ENCODE assay signal across 8 cellular contexts in genomic region chr19:47273313-47274070, GRCh38. TPM values are rescaled to one million over a fixed set of nuclear protein-coding genes. Genes with fewer than 3 reads are reported as not detected.
DNase-seq lines count a peak whose midpoint lies in the region; ATAC-seq and TF ChIP-seq lines count a peak whose summit lies in the region.

No MANE protein-coding gene starts in this region.

- H3K4me3 ChIP-seq in GM12864 (ENCODE audit: low read depth, low read length) (peak overlapping the region; percentile 70), psoas muscle (peak overlapping the region; percentile 62), urinary bladder (ENCODE audit: low read depth, low read length) (peak overlapping the region; percentile 68)

- peak; percentile 45 for ATAC-seq in HG02623 (IDR thresholded peaks at IDR 0.05; ENCODE audit: unreplicated experiment)
- peak; percentile 77 for ATAC-seq in left ventricle myocardium superior
- peak; percentile 46 to 68 (median 54) for ATAC-seq in psoas muscle

- WGBS in psoas muscle, 3 donors: 11 to 22% (median 19%) methylated on average over 38 to 54 of the region's 54 CpGs
- WGBS in urinary bladder: under 1% methylated on average over 54 of the region's 54 CpGs

- H3K36me3 ChIP-seq in psoas muscle (ENCODE audit: insufficient read depth in 1 of 2, low read depth in 1 of 2) (peaks cover 12 to 42% of the 10 kb centered on the region in 2 donors), urinary bladder (ENCODE audit: insufficient read depth) (no peaks in the 10 kb centered on the region)

- no peak for TF ChIP-seq CTCF in GM12864 (IDR thresholded peaks at IDR 0.05; ENCODE audit: low read depth, low read length, missing control alignments)
- TF ChIP-seq CTCF in psoas muscle (IDR thresholded peaks at IDR 0.05): no peak

- H3K9me3 ChIP-seq in psoas muscle: no peaks in the 10 kb centered on the region

- peak overlapping the region; percentile 85 for H3K27ac ChIP-seq in psoas muscle
- H3K27ac ChIP-seq in urinary bladder (ENCODE audit: low read depth): peak overlapping the region; percentile 98

- intact Hi-C loops in left ventricle myocardium superior (cut with micrococcal nuclease): no loop called here
- intact Hi-C loops in psoas muscle (cut with DNase I): loop anchor here in 1 of 2 donors (1.0 kb wide), 1 partner anchor 16 kb away; no protein-coding TSS in a partner anchor

- DNase-seq in GM12864 (ENCODE audit: low read depth): peak; percentile 75
- DNase-seq in NCI-H128 (lab: John Stamatoyannopoulos, UW; ENCODE audit: unreplicated experiment): peak; percentile 60
- peak; percentile 78 to 93 (median 86) for DNase-seq in T-helper 1 cell
- peak; percentile 82 for DNase-seq in amniotic stem cell (lab: John Stamatoyannopoulos, UW)
- DNase-seq in left ventricle myocardium superior: peak; percentile 94
- peak; percentile 92 to 95 for DNase-seq in psoas muscle

- peaks cover 8% of the 10 kb centered on the region for H3K4me1 ChIP-seq in psoas muscle
- peaks cover 2% of the 10 kb centered on the region for H3K4me1 ChIP-seq in urinary bladder (ENCODE audit: insufficient read depth)

- H3K27me3 ChIP-seq in psoas muscle (ENCODE audit: insufficient read depth in 3 of 3, low read length in 2 of 3): no peaks in the 10 kb centered on the region

RNA-seq across cellular contexts. Expression of gene INAFM1, which starts 1.2 kb away (rescaled TPM):
- total RNA-seq in left ventricle myocardium superior: 12.7 TPM
- 10 to 100 TPM; 13.6 to 18.9 (median 15.8) TPM for total RNA-seq in psoas muscle
- 10 to 100 TPM in 1 of 3 donors, 1 to 10 TPM in 2; 3.6 to 21.2 (median 9.9) TPM for polyA plus RNA-seq in psoas muscle
- 2.8 TPM for total RNA-seq in urinary bladder
- 32.0 TPM for polyA plus RNA-seq in urinary bladder

RNA-seq across cellular contexts. Expression of gene CCDC9, which starts 17.2 kb away (rescaled TPM):
- total RNA-seq in left ventricle myocardium superior (19.2 TPM), psoas muscle (10 to 100 TPM; 16.9 to 28.2 (median 24.2) TPM), urinary bladder (8.0 TPM)
- polyA plus RNA-seq in psoas muscle (10 to 100 TPM; 18.8 to 28.5 (median 24.0) TPM), urinary bladder (36.6 TPM)

RNA-seq across cellular contexts. Expression of gene C5AR1, which starts 36.2 kb away (rescaled TPM):
- total RNA-seq in left ventricle myocardium superior: 5.3 TPM
- total RNA-seq in psoas muscle: 1 to 10 TPM; 2.4 to 6.3 (median 4.5) TPM
- 1 to 10 TPM in 1 of 3 donors, under 1 TPM in 2; 0.64 to 2.3 (median 0.77) TPM for polyA plus RNA-seq in psoas muscle
- 1.8 TPM for total RNA-seq in urinary bladder
- 19.0 TPM for polyA plus RNA-seq in urinary bladder

RNA-seq across cellular contexts. Expression of gene BBC3, which starts 42.5 kb away (rescaled TPM):
- total RNA-seq in left ventricle myocardium superior (5.1 TPM), psoas muscle (10 to 100 TPM in 1 of 4 donors, 1 to 10 TPM in 3; 2.7 to 32.5 (median 4.7) TPM), urinary bladder (1.3 TPM)
- polyA plus RNA-seq in psoas muscle (1 to 10 TPM; 2.7 to 6.6 (median 2.9) TPM), urinary bladder (6.7 TPM)

RNA-seq across cellular contexts. Expression of gene C5AR2, which starts 58.5 kb away (rescaled TPM):
- total RNA-seq in left ventricle myocardium superior (0.42 TPM), psoas muscle (under 1 TPM in 3 of 4 donors, not detected in 1; 0.27 to 0.43 (median 0.37) TPM), urinary bladder (0.85 TPM)
- polyA plus RNA-seq in psoas muscle (under 1 TPM in 2 of 3 donors, not detected in 1; 0.06 to 0.44 TPM), urinary bladder (4.9 TPM)

Comparison
In these comparisons a context has a peak if more than half of its experiments do, and no peak if none do; other contexts are left out.
1. Peak in every context shown above with its lines: DNase-seq, ATAC-seq, H3K4me3 ChIP-seq and H3K27ac ChIP-seq.